Comparison of ENCODE assay signal across 11 cellular contexts in the genomic region with DNA sequence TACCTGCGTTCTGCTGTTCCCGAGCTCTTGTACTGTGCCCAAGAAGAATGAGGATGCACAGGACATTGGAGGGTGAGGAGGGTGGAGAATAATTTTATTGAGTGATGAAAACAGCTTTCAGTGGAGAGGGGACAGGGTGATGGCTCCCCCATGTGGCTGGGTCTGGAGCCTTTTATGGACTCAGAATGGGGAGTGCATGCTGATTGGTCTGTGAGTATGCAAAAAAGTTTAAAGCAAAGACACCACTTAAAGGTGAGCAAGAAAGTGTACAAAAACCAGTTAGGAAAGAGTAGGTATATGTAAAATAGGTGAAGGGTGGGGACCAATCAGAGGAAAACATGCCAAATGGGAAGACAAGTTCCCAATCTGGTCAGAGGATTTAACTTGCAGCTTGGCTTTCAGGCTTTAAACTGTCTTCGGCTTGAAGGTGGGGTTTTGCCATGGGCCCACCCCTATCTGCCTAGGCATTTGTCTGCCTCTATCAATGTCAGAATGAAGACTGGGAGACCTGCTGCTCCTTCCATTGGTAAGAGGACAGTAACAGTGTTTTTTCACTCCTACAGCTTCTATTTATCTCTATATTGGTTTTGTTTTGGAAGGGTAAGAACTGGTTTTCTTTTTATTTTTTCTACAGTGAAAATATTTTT.
DNase-seq lines count a peak whose midpoint lies in the region; ATAC-seq, FAIRE-seq and TF ChIP-seq lines count a peak whose summit lies in the region.
"Had no signal": no experiment of that assay in that cellular context is flagged by ENCODE, and none has a peak within 500 bp of the region (broad histone marks: within the 10 kb centered on the region; RNA-seq: fewer than 3 reads in every experiment).

No MANE protein-coding gene starts in this region.

- no peak for TF ChIP-seq EP300 in GM12878 (IDR thresholded peaks at IDR 0.05; ENCODE audit: borderline replicate concordance in 1 of 2, control insufficient read depth in 1 of 2, low read depth in 2 of 2, low read length in 2 of 2)

- H3K79me2 ChIP-seq in GM12878 (ENCODE audit: control insufficient read depth, insufficient read depth, low read length): no peaks in the 10 kb centered on the region

- BruUV-seq in GM12878 (replicated peaks; lab: Mats Ljungman, UMichigan): no TSS peak

- DNase-seq in HCEC 1CT (peak; percentile 27), GM12878 (ENCODE audit: low read depth, low spot score) (no peak), mucosa of descending colon (peak in 1 of 3 donors; percentile 30), left colon (no peak), cerebellum (ENCODE audit: low spot score) (no peak), NCI-H2107 treated with DMSO at 0.1 percent for 48 hours (lab: John Stamatoyannopoulos, UW; ENCODE audit: unreplicated experiment) (no peak), testis (no peak)
- DNase-seq: sigmoid colon, trophoblast cell had no signal

- H3K9me3 ChIP-seq in GM12878 (replicated peaks; ENCODE audit: control insufficient read depth, insufficient read depth, low read length): no peaks in the 10 kb centered on the region; the same call in 1 of the 3 replicates
- H3K9me3 ChIP-seq in mucosa of descending colon: no peaks in the 10 kb centered on the region
- no peaks in the 10 kb centered on the region for H3K9me3 ChIP-seq in testis
- H3K9me3 ChIP-seq: sigmoid colon had no signal

- H2AFZ ChIP-seq in GM12878 (ENCODE audit: control insufficient read depth, low read depth, low read length): no peak overlapping the region

- no peak overlapping the region for H3K9ac ChIP-seq in GM12878 (ENCODE audit: control insufficient read depth, insufficient read depth, low read length)

- TF ChIP-seq CTCF in C4-2B (conservative IDR thresholded peaks at IDR 0.05) (peak; percentile 39), GM12878 (IDR thresholded peaks at IDR 0.05 in 2 of 3, conservative IDR thresholded peaks at IDR 0.05 in 1 of 3; ENCODE audit: control insufficient read depth in 2 of 3, extremely low read depth in 1 of 3, insufficient read depth in 1 of 3, low read depth in 3 of 3, low read length in 3 of 3) (peak; percentile 40 to 51 (median 47); a peak in 5 of 6 replicates), mucosa of descending colon (IDR thresholded peaks at IDR 0.05) (no peak), testis (IDR thresholded peaks at IDR 0.05) (no peak)

- H3K4me1 ChIP-seq in GM12878 (ENCODE audit: control insufficient read depth, insufficient read depth, low read length): peaks cover 15% of the 10 kb centered on the region
- no peaks in the 10 kb centered on the region for H3K4me1 ChIP-seq in mucosa of descending colon (ENCODE audit: low read depth)
- H3K4me1 ChIP-seq in testis: no peaks in the 10 kb centered on the region

- FAIRE-seq in GM12878 (lab: Jason Lieb, UNC): no peak

- peak; percentile 59 for TF ChIP-seq RAD21 in GM12878 (IDR thresholded peaks at IDR 0.05; ENCODE audit: insufficient read depth, low read depth, low read length)

- SMC1A ChIA-PET in GM12878 (lab: Charles Lee; ENCODE audit: uncharacterized antibody, unreplicated experiment): interaction anchor here (0.8 to 2.5 kb wide), 7 partner anchors 14 to 360 kb away, joined by 3 to 18 read pairs (median 3); no protein-coding TSS in a partner anchor

- H3K36me3 ChIP-seq in GM12878 (ENCODE audit: control insufficient read depth in 2 of 2, insufficient read depth in 2 of 2, low read length in 1 of 2) (no peaks in the 10 kb centered on the region), mucosa of descending colon (ENCODE audit: low read depth) (no peaks in the 10 kb centered on the region), testis (ENCODE audit: low read depth, missing control alignments) (no peaks in the 10 kb centered on the region)
- H3K36me3 ChIP-seq: sigmoid colon had no signal

- RAD21 ChIA-PET in GM12878 (lab: Charles Lee; ENCODE audit: unreplicated experiment): interaction anchor here (0.9 to 3.8 kb wide), 7 partner anchors 9 to 465 kb away, joined by 3 to 21 read pairs (median 3); no protein-coding TSS in a partner anchor

- WGBS in GM12878 (ENCODE audit: insufficient coverage, insufficient replicate concordance, low lambda C conversion rate, missing lambda C conversion rate): 56% methylated on average over 3 of the region's 3 CpGs
- 98 to 100% methylated on average over 3 of the region's 3 CpGs for WGBS in testis, 2 donors

- ATAC-seq in GM12878: peak; percentile 77
- ATAC-seq in mucosa of descending colon: peak; percentile 43
- no peak for ATAC-seq in left colon
- ATAC-seq: T-cell had no signal

- no peaks in the 10 kb centered on the region for H4K20me1 ChIP-seq in GM12878 (ENCODE audit: control insufficient read depth, insufficient read depth)

- CTCF ChIA-PET in GM12878 (lab: Yijun Ruan, JAX): interaction anchor here (0.9 to 4.3 kb wide), 11 partner anchors 10 to 465 kb away, joined by 3 to 47 read pairs (median 6); no protein-coding TSS in a partner anchor

- intact Hi-C loops in GM12878 (cut with micrococcal nuclease; ENCODE audit: unreplicated experiment) (loop anchor here (2.0 kb wide), 1 partner anchor 51 kb away; no protein-coding TSS in a partner anchor), mucosa of descending colon (cut with DNase I, micrococcal nuclease) (no loop called here), left colon (cut with DNase I, micrococcal nuclease) (no loop called here), testis (cut with DNase I; ENCODE audit: low total_unique reads) (no loop called here)

- H3K4me2 ChIP-seq in GM12878 (ENCODE audit: control insufficient read depth, insufficient read depth): no peak overlapping the region

- no peak for TF ChIP-seq POLR2A in GM12878 (IDR thresholded peaks at IDR 0.05; ENCODE audit: low read depth, low read length)
- TF ChIP-seq POLR2A in testis (IDR thresholded peaks at IDR 0.05): no peak

- in situ Hi-C loops in GM12878 (cut with MboI): no loop called here

- POLR2A ChIA-PET in GM12878 (lab: Charles Lee): no interaction called here

- no peak overlapping the region for H3K27ac ChIP-seq in C4-2B
- H3K27ac ChIP-seq in GM12878 (ENCODE audit: control insufficient read depth, insufficient read depth): no peak overlapping the region
- no peak overlapping the region for H3K27ac ChIP-seq in testis
- H3K27ac ChIP-seq: sigmoid colon had no signal

- H3K27me3 ChIP-seq in GM12878 (replicated peaks in 1 of 2; ENCODE audit: control insufficient read depth in 2 of 2, insufficient read depth in 2 of 2, low read length in 1 of 2) (no peaks in the 10 kb centered on the region; a peak in 2 of 4 replicates), testis (no peaks in the 10 kb centered on the region)
- H3K27me3 ChIP-seq: sigmoid colon had no signal

- H3K4me3 ChIP-seq in GM12878: no peak overlapping the region
- no peak overlapping the region for H3K4me3 ChIP-seq in mucosa of descending colon
- H3K4me3 ChIP-seq in testis: no peak overlapping the region
- H3K4me3 ChIP-seq: sigmoid colon had no signal

TF ChIP-seq in GM12878, 131 proteins besides CTCF, POLR2A, EP300 and RAD21:
- no peak for TF ChIP-seq TAF1 (IDR thresholded peaks at IDR 0.05; ENCODE audit: borderline replicate concordance, low read depth, low read length)
- TF ChIP-seq POU2F2 (IDR thresholded peaks at IDR 0.05; ENCODE audit: borderline replicate concordance, low read depth, low read length): 0 out of 3 replicates have a peak, but pooled peaks have one; percentile 10
- peak; percentile 43; the same call in 1 of the 2 replicates for TF ChIP-seq SMC3 (IDR thresholded peaks at IDR 0.05; ENCODE audit: borderline replicate concordance, low read length)
- TF ChIP-seq RCOR1 (conservative IDR thresholded peaks at IDR 0.05; ENCODE audit: low read depth, low read length): no peak

Comparison
In these comparisons a context has a peak if more than half of its experiments do, and no peak if none do; other contexts are left out.
1. CTCF ChIP-seq: peak in C4-2B (single experiment) and GM12878 (3 of 3); none in mucosa of descending colon (single experiment) and testis (0 of 3).